ENCODE assay signal across 25 cellular contexts in the genomic region with DNA sequence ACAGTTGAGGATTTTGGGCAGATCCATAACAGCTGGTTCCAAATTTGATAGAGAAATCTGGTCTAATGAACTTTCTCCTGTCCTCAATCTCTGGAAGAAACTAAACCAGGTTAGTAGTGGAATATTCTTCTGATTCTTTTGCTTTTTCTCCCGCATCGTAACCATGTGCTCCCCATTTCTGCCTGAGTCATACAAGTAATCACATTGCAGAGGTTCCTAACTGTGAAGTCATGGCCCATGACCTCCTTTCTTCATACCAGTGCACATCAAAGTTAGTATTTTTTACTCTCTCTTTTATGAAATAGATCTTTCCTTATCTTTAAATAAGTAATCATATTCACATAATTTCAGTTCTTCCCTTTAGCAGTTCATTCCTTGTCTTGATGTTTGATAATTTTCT.
A peak's percentile ranks its signal among the peaks of the same experiment; 100 is the strongest.
DNase-seq lines count a peak whose midpoint lies in the region; ATAC-seq and TF ChIP-seq lines count a peak whose summit lies in the region.
"Had no signal": no experiment of that assay in that cellular context is flagged by ENCODE, and none has a peak within 500 bp of the region (broad histone marks: within the 10 kb centered on the region; RNA-seq: fewer than 3 reads in every experiment).

No MANE protein-coding gene starts in this region.

- TF ChIP-seq POLR2A in Peyer's patch (IDR thresholded peaks at IDR 0.05): no peak

- H3K4me3 ChIP-seq in brain microvascular endothelial cell (ENCODE audit: low read depth, low read length) (no peak overlapping the region), Peyer's patch (no peak overlapping the region)
- H3K4me3 ChIP-seq: gastrocnemius medialis, GM23248, lung, right lobe of liver, SJCRH30, tibial artery had no signal

- in situ Hi-C loops in brain microvascular endothelial cell (cut with HindIII; ENCODE audit: low pct_ligation_motif_present, low sequenced_read_pairs): no loop called here

- no peak for ATAC-seq in HG02571 (IDR thresholded peaks at IDR 0.05; ENCODE audit: unreplicated experiment)
- no peak for ATAC-seq in stimulated activated naive CD8-positive, alpha-beta T cell treated with anti-CD3 and anti-CD28 coated beads, Interleukin-15, Interleukin-2, amounts not matched to agents 100 U/mL and 50 U/mL, for 24 hours
- ATAC-seq: activated CD4-positive, alpha-beta T cell treated with anti-CD3 and anti-CD28 coated beads for 36 hours; gastrocnemius medialis; right lobe of liver; stimulated activated naive CD8-positive, alpha-beta T cell treated with anti-CD3 and anti-CD28 coated beads, Interleukin-15, amount 100 ng/mL, for 72 hours had no signal

- H3K36me3 ChIP-seq in brain microvascular endothelial cell (replicated peaks): no peaks in the 10 kb centered on the region
- no peaks in the 10 kb centered on the region for H3K36me3 ChIP-seq in Peyer's patch
- H3K36me3 ChIP-seq: gastrocnemius medialis, right lobe of liver, SJCRH30, tibial artery had no signal

- no peaks in the 10 kb centered on the region for H3K9me3 ChIP-seq in Peyer's patch
- H3K9me3 ChIP-seq: gastrocnemius medialis, right lobe of liver, SJCRH30, tibial artery had no signal

- H3K27ac ChIP-seq in brain microvascular endothelial cell (no peak overlapping the region), Peyer's patch (no peak overlapping the region)
- H3K27ac ChIP-seq: gastrocnemius medialis, GM23248, KMS-11, right lobe of liver, SJCRH30, tibial artery had no signal

- H3K4me1 ChIP-seq in Peyer's patch: no peaks in the 10 kb centered on the region
- H3K4me1 ChIP-seq: gastrocnemius medialis, right lobe of liver, SJCRH30, tibial artery had no signal

- no peak for TF ChIP-seq CTCF in brain microvascular endothelial cell (IDR thresholded peaks at IDR 0.05; ENCODE audit: low read depth, low read length, missing control alignments)
- TF ChIP-seq CTCF in Peyer's patch (IDR thresholded peaks at IDR 0.05): no peak

- peak; percentile 15 for DNase-seq in HS-27A (ENCODE audit: low read depth)
- peak; percentile 58 for DNase-seq in brain microvascular endothelial cell
- DNase-seq in hepatic stellate cell (ENCODE audit: low spot score): peak; percentile 7
- peak; percentile 5 for DNase-seq in stromal cell of bone marrow (ENCODE audit: low read depth)
- no peak for DNase-seq in stimulated activated naive CD8-positive, alpha-beta T cell treated with anti-CD3 and anti-CD28 coated beads, Interleukin-15, Interleukin-2, amounts not matched to agents 100 U/mL and 50 U/mL, for 24 hours
- no peak for DNase-seq in Peyer's patch
- DNase-seq: activated CD4-positive, alpha-beta T cell treated with anti-CD3 and anti-CD28 coated beads for 36 hours; activated naive CD4-positive, alpha-beta T cell treated with anti-CD3 and anti-CD28 coated beads, Interleukin-2, amount 50 U/mL, for 16 hours; anterior cingulate cortex; CD4-positive, CD25-positive, alpha-beta regulatory T cell; gastrocnemius medialis; GM23248; islet precursor cell; MV-4-11; NCI-H1694; NCI-H524 treated with DMSO at 0.1 percent for 48 hours; right lobe of liver; SJCRH30; stimulated activated CD4-positive, alpha-beta T cell treated with anti-CD3 and anti-CD28 coated beads, Interleukin-15, amount 100 ng/mL, for 24 hours; stimulated activated naive CD8-positive, alpha-beta T cell treated with anti-CD3 and anti-CD28 coated beads, Interleukin-15, amount 100 ng/mL, for 72 hours; T-helper 1 cell; tibial artery had no signal

- H3K27me3 ChIP-seq in brain microvascular endothelial cell (replicated peaks) (no peaks in the 10 kb centered on the region), Peyer's patch (no peaks in the 10 kb centered on the region)
- H3K27me3 ChIP-seq: gastrocnemius medialis, right lobe of liver, SJCRH30, tibial artery had no signal

Comparison
In these comparisons a context has a peak if more than half of its experiments do, and no peak if none do; other contexts are left out.
1. DNase-seq: peak in HS-27A (single experiment), brain microvascular endothelial cell (single experiment), hepatic stellate cell (single experiment) and stromal cell of bone marrow (single experiment); none in stimulated activated naive CD8-positive, alpha-beta T cell treated with anti-CD3 and anti-CD28 coated beads, Interleukin-15, Interleukin-2, amounts not matched to agents 100 U/mL and 50 U/mL, for 24 hours (single experiment) and Peyer's patch (0 of 3).